In the genomic region with DNA sequence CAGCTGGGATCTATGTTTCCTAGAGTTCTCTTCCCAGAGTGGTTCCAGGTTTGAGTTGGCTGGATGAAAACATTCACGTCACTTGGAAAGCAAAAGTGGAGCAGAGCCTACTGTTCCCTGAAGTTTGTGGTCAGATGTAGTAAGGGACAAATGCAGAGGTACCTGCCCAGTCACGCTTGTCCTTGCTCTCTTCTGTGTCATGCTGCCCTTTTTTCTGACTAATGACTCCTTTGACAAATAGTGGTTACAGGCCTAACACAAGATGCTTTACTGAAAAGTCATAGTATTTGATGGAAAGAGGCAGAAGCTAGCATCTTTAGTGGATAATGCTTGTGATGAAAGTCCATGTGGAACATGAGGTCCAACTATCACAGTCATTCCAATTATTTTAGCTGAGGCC, we compare ENCODE assay signal across 33 cellular contexts.
DNase-seq lines count a peak whose midpoint lies in the region; ATAC-seq, FAIRE-seq and TF ChIP-seq lines count a peak whose summit lies in the region.
"Had no signal": no experiment of that assay in that cellular context is flagged by ENCODE, and none has a peak within 500 bp of the region (broad histone marks: within the 10 kb centered on the region; RNA-seq: fewer than 3 reads in every experiment).

No MANE protein-coding gene starts in this region.

- FAIRE-seq in astrocyte (lab: Jason Lieb, UNC): no peak

- H3K27me3 ChIP-seq in astrocyte (ENCODE audit: insufficient read depth, low read length) (no peaks in the 10 kb centered on the region), trophoblast cell (ENCODE audit: insufficient read depth, low read length) (no peaks in the 10 kb centered on the region)
- H3K27me3 ChIP-seq: BLaER1, esophagus muscularis mucosa, gastrocnemius medialis, tibial nerve had no signal

- no peak overlapping the region for H2BK120ac ChIP-seq in trophoblast cell (ENCODE audit: insufficient read depth, low read length, poor library complexity)

- ATAC-seq in Right ventricle myocardium superior (ENCODE audit: poor library complexity): peak; percentile 37
- ATAC-seq: gastrocnemius medialis; left lobe of liver; stimulated activated effector memory CD8-positive, alpha-beta T cell treated with anti-CD3 and anti-CD28 coated beads, Interleukin-12 subunit alpha, Interleukin-12 subunit beta, amount 100 ng/mL, for 72 hours; T-cell; WTC11 had no signal

- H3K4me3 ChIP-seq in astrocyte (ENCODE audit: insufficient read depth, low read depth, low read length) (no peak overlapping the region), trophoblast cell (ENCODE audit: low read depth, low read length) (no peak overlapping the region)
- H3K4me3 ChIP-seq: BLaER1, esophagus muscularis mucosa, gastrocnemius medialis, prostate gland, tibial nerve had no signal

- H3K9me3 ChIP-seq in astrocyte (ENCODE audit: insufficient read depth, low read depth, low read length): no peaks in the 10 kb centered on the region
- H3K9me3 ChIP-seq in trophoblast cell (ENCODE audit: insufficient read depth, low read depth, low read length): no peaks in the 10 kb centered on the region
- H3K9me3 ChIP-seq: BLaER1, esophagus muscularis mucosa, gastrocnemius medialis, prostate gland, tibial nerve had no signal

- no peak overlapping the region for H2AFZ ChIP-seq in astrocyte (ENCODE audit: low read depth, low read length)
- H2AFZ ChIP-seq in trophoblast cell (ENCODE audit: insufficient read depth, low read length, poor library complexity): no peak overlapping the region

- no peak overlapping the region for H4K12ac ChIP-seq in trophoblast cell (ENCODE audit: low read depth, low read length)

- H3K36me3 ChIP-seq in astrocyte (ENCODE audit: insufficient read depth, low read length): no peaks in the 10 kb centered on the region
- H3K36me3 ChIP-seq in trophoblast cell (ENCODE audit: control insufficient read depth in 1 of 2, insufficient read depth in 2 of 2, low read length in 2 of 2): no peaks in the 10 kb centered on the region
- H3K36me3 ChIP-seq: BLaER1, esophagus muscularis mucosa, gastrocnemius medialis, prostate gland, tibial nerve had no signal

- H3K79me1 ChIP-seq in trophoblast cell (ENCODE audit: low read length): no peaks in the 10 kb centered on the region

- H2BK12ac ChIP-seq in trophoblast cell (ENCODE audit: low read length): no peak overlapping the region

- H3K18ac ChIP-seq in trophoblast cell (ENCODE audit: low read length): no peak overlapping the region

- H3K9me3 Mint-ChIP-seq in astrocyte (ENCODE audit: unreplicated experiment) (no peaks in the 10 kb centered on the region), CD14-positive monocyte (peaks cover 0 to 9% (median 2%) of the 10 kb centered on the region in 7 donors)
- H3K9me3 Mint-ChIP-seq: central memory CD8-positive, alpha-beta T cell; endodermal cell; WTC11 had no signal

- H3K4me2 ChIP-seq in astrocyte (ENCODE audit: low read length) (no peak overlapping the region), trophoblast cell (ENCODE audit: low read length) (no peak overlapping the region)
- H3K4me2 ChIP-seq: BLaER1 had no signal

- no peak overlapping the region for H2BK5ac ChIP-seq in trophoblast cell (ENCODE audit: low read depth, low read length, poor library complexity)

- H2AK5ac ChIP-seq in trophoblast cell (ENCODE audit: low read length): no peak overlapping the region

- H4K8ac ChIP-seq in trophoblast cell (ENCODE audit: low read depth, low read length): no peak overlapping the region

- no peak overlapping the region for H3K27ac ChIP-seq in astrocyte (ENCODE audit: low read depth, low read length)
- no peak overlapping the region for H3K27ac ChIP-seq in trophoblast cell (ENCODE audit: low read depth, low read length)
- H3K27ac ChIP-seq: BLaER1, esophagus muscularis mucosa, gastrocnemius medialis, prostate gland, tibial nerve had no signal

- no peaks in the 10 kb centered on the region for H4K20me1 ChIP-seq in astrocyte (ENCODE audit: insufficient read depth, low read length)
- H4K20me1 ChIP-seq: BLaER1 had no signal

- peaks cover 5% of the 10 kb centered on the region for H3K4me1 ChIP-seq in astrocyte (ENCODE audit: insufficient read depth, low read length)
- H3K4me1 ChIP-seq in trophoblast cell (ENCODE audit: control insufficient read depth in 1 of 2, insufficient read depth in 2 of 2, low read length in 2 of 2): no peaks in the 10 kb centered on the region
- H3K4me1 ChIP-seq: BLaER1, gastrocnemius medialis, prostate gland, tibial nerve had no signal

- H3K14ac ChIP-seq in trophoblast cell (ENCODE audit: low read length): no peak overlapping the region

- no peaks in the 10 kb centered on the region for H3K4me1 Mint-ChIP-seq in astrocyte (ENCODE audit: low read depth, unreplicated experiment)
- H3K4me1 Mint-ChIP-seq in CD14-positive monocyte: peaks cover 5% of the 10 kb centered on the region
- H3K4me1 Mint-ChIP-seq: activated CD4-positive, alpha-beta T cell treated with anti-CD3 and anti-CD28 coated beads, Interleukin-2, amount 10 ng/mL, durations not matched to agents 24 days and 14 days; central memory CD8-positive, alpha-beta T cell; endodermal cell; immature natural killer cell; stimulated activated effector memory CD8-positive, alpha-beta T cell treated with anti-CD3 and anti-CD28 coated beads, Interleukin-12 subunit alpha, Interleukin-12 subunit beta, amount 100 ng/mL, for 72 hours; WTC11 had no signal

- H3K27ac Mint-ChIP-seq in astrocyte (ENCODE audit: unreplicated experiment): no peak overlapping the region
- H3K27ac Mint-ChIP-seq in CD14-positive monocyte: no peak overlapping the region
- H3K27ac Mint-ChIP-seq: activated CD4-positive, alpha-beta T cell treated with anti-CD3 and anti-CD28 coated beads, Interleukin-2, amount 10 ng/mL, durations not matched to agents 24 days and 14 days; activated naive CD8-positive, alpha-beta T cell; endodermal cell; immature natural killer cell; stimulated activated effector memory CD8-positive, alpha-beta T cell treated with anti-CD3 and anti-CD28 coated beads, Interleukin-12 subunit alpha, Interleukin-12 subunit beta, amount 100 ng/mL, for 72 hours; T-cell; WTC11 had no signal

- no peak for TF ChIP-seq CTCF in astrocyte (IDR thresholded peaks at IDR 0.05; ENCODE audit: insufficient read depth, low read depth, low read length)
- TF ChIP-seq CTCF in CD14-positive monocyte (IDR thresholded peaks at IDR 0.05): no peak

- DNase-seq in HCEC 1CT (peak; percentile 2), astrocyte (ENCODE audit: low read depth) (peak; percentile 36), Right ventricle myocardium superior (no peak), myocyte (ENCODE audit: low read depth) (peak; percentile 56), iPS-NIHi7 (ENCODE audit: extremely low spot score) (no peak), trophoblast cell (no peak), CD14-positive monocyte (ENCODE audit: low spot score) (no peak), posterior cingulate gyrus (no peak)
- DNase-seq: activated CD4-positive, alpha-beta T cell treated with anti-CD3 and anti-CD28 coated beads, Interleukin-2, amount 10 ng/mL, durations not matched to agents 24 days and 14 days; anterior cingulate cortex; COR-L47; dermis blood vessel endothelial cell; DMS53; endodermal cell; gastrocnemius medialis; hypothalamus; immature natural killer cell; NCI-H1092; NCI-H187; NCI-H2171; NCI-H510A treated with DMSO at 0.1 percent for 48 hours; RPMI8226; stimulated activated CD4-positive, alpha-beta T cell treated with anti-CD3 and anti-CD28 coated beads, Interleukin-15, amount 100 ng/mL, for 24 hours; T-cell had no signal

- no peak overlapping the region for H3K23ac ChIP-seq in trophoblast cell (ENCODE audit: low read length)

- H3K79me2 ChIP-seq in astrocyte (ENCODE audit: insufficient read depth, low read length) (no peaks in the 10 kb centered on the region), trophoblast cell (ENCODE audit: control insufficient read depth, insufficient read depth, low read length, poor library complexity) (no peaks in the 10 kb centered on the region)

- no CpG with 5 or more reads among the region's 2 CpGs for WGBS in trophoblast cell (ENCODE audit: extremely low coverage, insufficient coverage, insufficient read length)

- H4K91ac ChIP-seq in trophoblast cell (ENCODE audit: low read depth, low read length): no peak overlapping the region

- no peak overlapping the region for H3K9ac ChIP-seq in astrocyte (ENCODE audit: low read length)
- no peak overlapping the region for H3K9ac ChIP-seq in trophoblast cell (ENCODE audit: low read length)
- H3K9ac ChIP-seq: BLaER1 had no signal

- no peaks in the 10 kb centered on the region for H3K36me3 Mint-ChIP-seq in astrocyte (ENCODE audit: low read depth, unreplicated experiment)
- no peaks in the 10 kb centered on the region for H3K36me3 Mint-ChIP-seq in CD14-positive monocyte
- H3K36me3 Mint-ChIP-seq: immature natural killer cell; stimulated activated effector memory CD8-positive, alpha-beta T cell treated with anti-CD3 and anti-CD28 coated beads, Interleukin-12 subunit alpha, Interleukin-12 subunit beta, amount 100 ng/mL, for 72 hours; WTC11 had no signal

- H3K4ac ChIP-seq in trophoblast cell (ENCODE audit: low read depth, low read length): no peak overlapping the region

- intact Hi-C loops in Right ventricle myocardium superior (cut with DNase I) (loop anchor here (5.0 kb wide), 2 partner anchors 105 to 880 kb away; a partner anchor contains a TSS), CD14-positive monocyte (cut with micrococcal nuclease) (no loop called here), posterior cingulate gyrus (cut with DNase I) (no loop called here)

- peaks cover 2% of the 10 kb centered on the region for H3K27me3 Mint-ChIP-seq in astrocyte (ENCODE audit: low read depth, unreplicated experiment)
- H3K27me3 Mint-ChIP-seq in CD14-positive monocyte (ENCODE audit: low read depth in 3 of 3): no peaks in the 10 kb centered on the region
- H3K27me3 Mint-ChIP-seq: activated CD4-positive, alpha-beta T cell treated with anti-CD3 and anti-CD28 coated beads, Interleukin-2, amount 10 ng/mL, durations not matched to agents 24 days and 14 days; activated naive CD8-positive, alpha-beta T cell; central memory CD8-positive, alpha-beta T cell; T-cell had no signal

- H3K4me3 Mint-ChIP-seq in astrocyte (ENCODE audit: unreplicated experiment) (no peak overlapping the region), CD14-positive monocyte (no peak overlapping the region)
- H3K4me3 Mint-ChIP-seq: activated CD4-positive, alpha-beta T cell treated with anti-CD3 and anti-CD28 coated beads, Interleukin-2, amount 10 ng/mL, durations not matched to agents 24 days and 14 days; activated naive CD8-positive, alpha-beta T cell; central memory CD8-positive, alpha-beta T cell; endodermal cell; immature natural killer cell; stimulated activated effector memory CD8-positive, alpha-beta T cell treated with anti-CD3 and anti-CD28 coated beads, Interleukin-12 subunit alpha, Interleukin-12 subunit beta, amount 100 ng/mL, for 72 hours; T-cell; WTC11 had no signal

Comparison
In these comparisons a context has a peak if more than half of its experiments do, and no peak if none do; other contexts are left out.
1. DNase-seq: peak in HCEC 1CT (single experiment), astrocyte (single experiment) and myocyte (single experiment); none in Right ventricle myocardium superior (single experiment), iPS-NIHi7 (single experiment), trophoblast cell (0 of 2), CD14-positive monocyte (single experiment) and posterior cingulate gyrus (0 of 10).